21 cellular contexts compared by ENCODE assay signal in genomic region chr12:51429705-51430104, GRCh38.
"Had no signal": no experiment of that assay in that cellular context is flagged by ENCODE, and none has a peak within 500 bp of the region (broad histone marks: within the 10 kb centered on the region; RNA-seq: fewer than 3 reads in every experiment).

No MANE protein-coding gene starts in this region.

- H3K9me3 ChIP-seq: body of pancreas, esophagus squamous epithelium, gastrocnemius medialis, pancreas, thyroid gland had no signal

- H3K27ac ChIP-seq: cardiac muscle cell, esophagus squamous epithelium, gastrocnemius medialis, thyroid gland had no signal

- H3K4me3 Mint-ChIP-seq: activated CD4-positive, alpha-beta memory T cell treated with anti-CD3 and anti-CD28 coated beads, Interleukin-2, amount 10 ng/mL, durations not matched to agents 7 days and 5 days; activated CD4-positive, alpha-beta T cell treated with anti-CD3 and anti-CD28 coated beads, Interleukin-2, amount 10 ng/mL, durations not matched to agents 24 days and 14 days; activated naive CD4-positive, alpha-beta T cell treated with anti-CD3 and anti-CD28 coated beads for 36 hours; activated naive CD8-positive, alpha-beta T cell treated with anti-CD3 and anti-CD28 coated beads, Interleukin-2, amount 50 U/mL, for 24 hours; activated T-cell treated with anti-CD3 and anti-CD28 coated beads, Interleukin-2, amount 50 U/mL, for 72 hours; endodermal cell; nephron progenitor cell had no signal

- H3K4me1 Mint-ChIP-seq: nephron progenitor cell had no signal

- H3K9me3 Mint-ChIP-seq: activated CD4-positive, alpha-beta memory T cell treated with anti-CD3 and anti-CD28 coated beads, Interleukin-2, amount 10 ng/mL, durations not matched to agents 7 days and 5 days; activated CD4-positive, alpha-beta T cell treated with anti-CD3 and anti-CD28 coated beads, Interleukin-2, amount 10 ng/mL, durations not matched to agents 24 days and 14 days; activated naive CD4-positive, alpha-beta T cell treated with anti-CD3 and anti-CD28 coated beads for 36 hours; activated naive CD8-positive, alpha-beta T cell treated with anti-CD3 and anti-CD28 coated beads, Interleukin-2, amount 50 U/mL, for 24 hours; activated T-cell treated with anti-CD3 and anti-CD28 coated beads, Interleukin-2, amount 50 U/mL, for 72 hours had no signal

- H3K36me3 ChIP-seq: cardiac muscle cell, esophagus squamous epithelium, gastrocnemius medialis, pancreas, thyroid gland had no signal

- H3K27ac Mint-ChIP-seq: activated CD4-positive, alpha-beta memory T cell treated with anti-CD3 and anti-CD28 coated beads, Interleukin-2, amount 10 ng/mL, durations not matched to agents 7 days and 5 days; activated CD4-positive, alpha-beta T cell treated with anti-CD3 and anti-CD28 coated beads, Interleukin-2, amount 10 ng/mL, durations not matched to agents 24 days and 14 days; activated naive CD4-positive, alpha-beta T cell treated with anti-CD3 and anti-CD28 coated beads for 36 hours; activated naive CD8-positive, alpha-beta T cell treated with anti-CD3 and anti-CD28 coated beads, Interleukin-2, amount 50 U/mL, for 24 hours; activated T-cell treated with anti-CD3 and anti-CD28 coated beads, Interleukin-2, amount 50 U/mL, for 72 hours; nephron progenitor cell had no signal

- H3K27me3 ChIP-seq: cardiac muscle cell, pancreas, thyroid gland had no signal

- DNase-seq: activated CD4-positive, alpha-beta memory T cell treated with anti-CD3 and anti-CD28 coated beads, Interleukin-2, amount 10 ng/mL, durations not matched to agents 7 days and 5 days; activated CD4-positive, alpha-beta T cell treated with anti-CD3 and anti-CD28 coated beads, Interleukin-2, amount 10 ng/mL, durations not matched to agents 24 days and 14 days; activated effector memory CD4-positive, alpha-beta T cell treated with Interleukin-2 at 50 U/mL for 16 hours; activated naive CD4-positive, alpha-beta T cell treated with anti-CD3 and anti-CD28 coated beads for 36 hours; activated naive CD8-positive, alpha-beta T cell treated with anti-CD3 and anti-CD28 coated beads, Interleukin-2, amount 50 U/mL, for 24 hours; activated T-cell treated with anti-CD3 and anti-CD28 coated beads, Interleukin-2, amount 50 U/mL, for 72 hours; cortex of kidney; endodermal cell; esophagus squamous epithelium; gastrocnemius medialis; hypothalamus; nephron progenitor cell; right cardiac atrium; stimulated activated CD4-positive, alpha-beta T cell treated with anti-CD3 and anti-CD28 coated beads, Interleukin-4, amount 100 ng/mL, for 24 hours; stimulated activated naive CD8-positive, alpha-beta T cell treated with anti-CD3 and anti-CD28 coated beads, Interleukin-15, Interleukin-2, amounts not matched to agents 100 U/mL and 50 U/mL, for 24 hours; substantia nigra; T1000; thyroid gland had no signal

- H3K4me3 ChIP-seq: body of pancreas, cardiac muscle cell, esophagus squamous epithelium, gastrocnemius medialis, pancreas, thyroid gland had no signal

- ATAC-seq: activated naive CD8-positive, alpha-beta T cell treated with anti-CD3 and anti-CD28 coated beads, Interleukin-2, amount 50 U/mL, for 24 hours; activated T-cell treated with anti-CD3 and anti-CD28 coated beads, Interleukin-2, amount 50 U/mL, for 72 hours; gastrocnemius medialis; right cardiac atrium; stimulated activated naive CD8-positive, alpha-beta T cell treated with anti-CD3 and anti-CD28 coated beads, Interleukin-15, Interleukin-2, amounts not matched to agents 100 U/mL and 50 U/mL, for 24 hours had no signal

- FAIRE-seq: pancreas had no signal

- H3K27me3 Mint-ChIP-seq: activated naive CD8-positive, alpha-beta T cell treated with anti-CD3 and anti-CD28 coated beads, Interleukin-2, amount 50 U/mL, for 24 hours had no signal
